ENCODE assay signal across 28 cellular contexts in the genomic region with DNA sequence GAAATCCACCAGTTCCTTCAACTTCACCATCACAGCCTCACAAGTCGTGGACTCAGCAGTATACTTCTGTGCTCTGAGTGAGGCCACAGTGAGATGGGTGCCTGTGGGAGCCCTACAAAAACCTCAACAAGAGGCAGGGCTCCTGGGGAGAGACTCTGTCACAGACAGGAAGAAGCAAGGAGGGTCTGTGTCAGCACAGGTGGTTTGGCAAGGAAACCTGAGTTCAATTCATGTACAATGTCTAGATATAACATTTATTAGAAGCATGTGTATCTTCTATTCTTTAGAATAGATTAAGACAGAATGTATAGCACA.
DNase-seq lines count a peak whose midpoint lies in the region; ATAC-seq and TF ChIP-seq lines count a peak whose summit lies in the region.
"Had no signal": no experiment of that assay in that cellular context is flagged by ENCODE, and none has a peak within 500 bp of the region (broad histone marks: within the 10 kb centered on the region; RNA-seq: fewer than 3 reads in every experiment).

No MANE protein-coding gene starts in this region.

- TF ChIP-seq CTCF in esophagus muscularis mucosa (IDR thresholded peaks at IDR 0.05) = no peak

- peak overlapping the region; percentile 67 for H3K4me3 ChIP-seq in CD4-positive, CD25-positive, alpha-beta regulatory T cell (ENCODE audit: low read depth, low read length)
- H3K4me3 ChIP-seq in esophagus muscularis mucosa = no peak overlapping the region
- H3K4me3 ChIP-seq: left ventricle myocardium inferior, Peyer's patch, prostate gland had no signal

- no peaks in the 10 kb centered on the region for H3K36me3 ChIP-seq in CD4-positive, CD25-positive, alpha-beta regulatory T cell (ENCODE audit: control insufficient read depth, insufficient read depth, low read length)
- no peaks in the 10 kb centered on the region for H3K36me3 ChIP-seq in esophagus muscularis mucosa
- H3K36me3 ChIP-seq: left ventricle myocardium inferior, Peyer's patch, prostate gland had no signal

- peaks cover 23% of the 10 kb centered on the region for H3K4me1 Mint-ChIP-seq in T-helper 2 cell treated with Interferon-gamma antibody and Interleukin-4, amounts not matched to agents 5 μg/mL and 100 μg/mL, for 36 hours (ENCODE audit: low read depth)
- peaks cover 5 to 27% (median 8%) of the 10 kb centered on the region in 4 donors for H3K4me1 Mint-ChIP-seq in CD4-positive, CD25-positive, alpha-beta regulatory T cell
- H3K4me1 Mint-ChIP-seq in activated CD4-positive, alpha-beta memory T cell treated with anti-CD3 and anti-CD28 coated beads for 36 hours (ENCODE audit: low read depth) = peaks cover 14% of the 10 kb centered on the region
- H3K4me1 Mint-ChIP-seq in activated naive CD8-positive, alpha-beta T cell treated with anti-CD3 and anti-CD28 coated beads, Interleukin-2, amount 10 ng/mL, durations not matched to agents 7 days and 5 days = peaks cover 19% of the 10 kb centered on the region
- H3K4me1 Mint-ChIP-seq: naive B cell had no signal

- no peak for DNase-seq in T-helper 2 cell treated with Interferon-gamma antibody and Interleukin-4, amounts not matched to agents 5 μg/mL and 100 μg/mL, for 36 hours (ENCODE audit: low spot score)
- DNase-seq in T-helper 2 cell (no peak), NCI-H2029 (lab: John Stamatoyannopoulos, UW) (no peak), esophagus muscularis mucosa (ENCODE audit: extremely low spot score) (no peak)
- no peak for DNase-seq in CD4-positive, CD25-positive, alpha-beta regulatory T cell
- peak; percentile 28 for DNase-seq in activated CD4-positive, alpha-beta memory T cell treated with anti-CD3 and anti-CD28 coated beads for 36 hours
- DNase-seq in activated naive CD8-positive, alpha-beta T cell treated with anti-CD3 and anti-CD28 coated beads, Interleukin-2, amount 10 ng/mL, durations not matched to agents 7 days and 5 days = no peak
- DNase-seq: 8988T; activated CD4-positive, CD25-positive, alpha-beta regulatory T cell; caudate nucleus; dermis blood vessel endothelial cell; DMS 273 treated with DMSO at 0.1 percent for 48 hours; HCEC 1CT; KBM-7; left ventricle myocardium inferior; MM.1S; naive B cell; NCI-H2081; NCI-H345; NCI-H748 treated with DMSO at 0.1 percent for 48 hours; nucleus accumbens; Peyer's patch; SHP77 treated with DMSO at 0.1 percent for 48 hours; stimulated activated CD4-positive, alpha-beta T cell treated with anti-CD3 and anti-CD28 coated beads, Interleukin-12 subunit alpha, Interleukin-12 subunit beta, amount 100 ng/mL, for 4 hours; stimulated activated naive CD4-positive, alpha-beta T cell treated with Interleukin-2 at 50 U/mL for 16 hours had no signal

- peak overlapping the region; percentile 84 for H3K4me3 Mint-ChIP-seq in T-helper 2 cell treated with Interferon-gamma antibody and Interleukin-4, amounts not matched to agents 5 μg/mL and 100 μg/mL, for 36 hours
- peak overlapping the region in 3 of 4 donors; percentile 82 to 90 (median 85) for H3K4me3 Mint-ChIP-seq in CD4-positive, CD25-positive, alpha-beta regulatory T cell
- peak overlapping the region; percentile 63 for H3K4me3 Mint-ChIP-seq in activated CD4-positive, alpha-beta memory T cell treated with anti-CD3 and anti-CD28 coated beads for 36 hours
- H3K4me3 Mint-ChIP-seq in activated naive CD8-positive, alpha-beta T cell treated with anti-CD3 and anti-CD28 coated beads, Interleukin-2, amount 10 ng/mL, durations not matched to agents 7 days and 5 days = peak overlapping the region; percentile 84
- H3K4me3 Mint-ChIP-seq: naive B cell had no signal

- WGBS in esophagus muscularis mucosa = 79% methylated on average over 1 of the region's 1 CpG

- POLR2A ChIA-PET in activated CD4-positive, alpha-beta memory T cell treated with anti-CD3 and anti-CD28 coated beads for 36 hours (lab: Charles Lee) = no interaction called here
- POLR2A ChIA-PET in activated naive CD8-positive, alpha-beta T cell treated with anti-CD3 and anti-CD28 coated beads, Interleukin-2, amount 10 ng/mL, durations not matched to agents 7 days and 5 days (lab: Charles Lee) = no interaction called here

- CTCF ChIA-PET in activated CD4-positive, alpha-beta memory T cell treated with anti-CD3 and anti-CD28 coated beads for 36 hours (lab: Charles Lee) = interaction anchor here (1.5 to 1.9 kb wide), 2 partner anchors 30 to 548 kb away, joined by 5 to 9 read pairs; no protein-coding TSS in a partner anchor

- peak overlapping the region; percentile 51 for H3K27ac ChIP-seq in CD4-positive, CD25-positive, alpha-beta regulatory T cell (ENCODE audit: insufficient read depth, low read length, poor library complexity, severe bottlenecking)
- H3K27ac ChIP-seq in esophagus muscularis mucosa (replicated peaks in 1 of 4) = no peak overlapping the region
- H3K27ac ChIP-seq: left ventricle myocardium inferior, Peyer's patch, prostate gland had no signal

- H3K27me3 Mint-ChIP-seq in T-helper 2 cell treated with Interferon-gamma antibody and Interleukin-4, amounts not matched to agents 5 μg/mL and 100 μg/mL, for 36 hours (ENCODE audit: low read depth) = no peaks in the 10 kb centered on the region
- no peaks in the 10 kb centered on the region for H3K27me3 Mint-ChIP-seq in CD4-positive, CD25-positive, alpha-beta regulatory T cell
- no peaks in the 10 kb centered on the region for H3K27me3 Mint-ChIP-seq in activated CD4-positive, alpha-beta memory T cell treated with anti-CD3 and anti-CD28 coated beads for 36 hours
- no peaks in the 10 kb centered on the region for H3K27me3 Mint-ChIP-seq in activated naive CD8-positive, alpha-beta T cell treated with anti-CD3 and anti-CD28 coated beads, Interleukin-2, amount 10 ng/mL, durations not matched to agents 7 days and 5 days

- no peak for TF ChIP-seq EP300 in esophagus muscularis mucosa (IDR thresholded peaks at IDR 0.05)

- H3K36me3 Mint-ChIP-seq in T-helper 2 cell treated with Interferon-gamma antibody and Interleukin-4, amounts not matched to agents 5 μg/mL and 100 μg/mL, for 36 hours (ENCODE audit: low read depth) = peaks cover 10% of the 10 kb centered on the region
- H3K36me3 Mint-ChIP-seq in CD4-positive, CD25-positive, alpha-beta regulatory T cell = no peaks in the 10 kb centered on the region
- peaks cover 2% of the 10 kb centered on the region for H3K36me3 Mint-ChIP-seq in activated CD4-positive, alpha-beta memory T cell treated with anti-CD3 and anti-CD28 coated beads for 36 hours
- peaks cover 5% of the 10 kb centered on the region for H3K36me3 Mint-ChIP-seq in activated naive CD8-positive, alpha-beta T cell treated with anti-CD3 and anti-CD28 coated beads, Interleukin-2, amount 10 ng/mL, durations not matched to agents 7 days and 5 days
- H3K36me3 Mint-ChIP-seq: naive B cell had no signal

- peaks cover 3% of the 10 kb centered on the region for H3K4me1 ChIP-seq in CD4-positive, CD25-positive, alpha-beta regulatory T cell (ENCODE audit: control insufficient read depth, insufficient read depth, low read length, poor library complexity, severe bottlenecking)
- peaks cover 0 to 15% (median 5%) of the 10 kb centered on the region in 4 donors for H3K4me1 ChIP-seq in esophagus muscularis mucosa
- H3K4me1 ChIP-seq: left ventricle myocardium inferior, Peyer's patch, prostate gland had no signal

- ATAC-seq in CD4-positive, CD25-positive, alpha-beta regulatory T cell (ENCODE audit: low read depth in 2 of 2) = no peak
- ATAC-seq in activated naive CD8-positive, alpha-beta T cell treated with anti-CD3 and anti-CD28 coated beads, Interleukin-2, amount 10 ng/mL, durations not matched to agents 7 days and 5 days (ENCODE audit: low read depth) = peak; percentile 41
- no peak for ATAC-seq in HG03457 (IDR thresholded peaks at IDR 0.05; ENCODE audit: unreplicated experiment)
- ATAC-seq: sciatic nerve had no signal

- no peaks in the 10 kb centered on the region for H3K27me3 ChIP-seq in CD4-positive, CD25-positive, alpha-beta regulatory T cell (ENCODE audit: control insufficient read depth, insufficient read depth, low read length)
- no peaks in the 10 kb centered on the region for H3K27me3 ChIP-seq in esophagus muscularis mucosa
- H3K27me3 ChIP-seq: Peyer's patch had no signal

- intact Hi-C loops in activated CD4-positive, alpha-beta memory T cell treated with anti-CD3 and anti-CD28 coated beads for 36 hours (cut with micrococcal nuclease) = no loop called here
- intact Hi-C loops in esophagus muscularis mucosa (cut with DNase I) = no loop called here

- no peaks in the 10 kb centered on the region for H3K9me3 ChIP-seq in CD4-positive, CD25-positive, alpha-beta regulatory T cell (ENCODE audit: control insufficient read depth in 2 of 2, low read length in 2 of 2)
- peaks cover 0 to 10% (median 0%) of the 10 kb centered on the region in 4 donors for H3K9me3 ChIP-seq in esophagus muscularis mucosa
- H3K9me3 ChIP-seq: left ventricle myocardium inferior, Peyer's patch, prostate gland had no signal

- no peak for TF ChIP-seq POLR2A in esophagus muscularis mucosa (IDR thresholded peaks at IDR 0.05; ENCODE audit: low read depth)

- H3K9me3 Mint-ChIP-seq in T-helper 2 cell treated with Interferon-gamma antibody and Interleukin-4, amounts not matched to agents 5 μg/mL and 100 μg/mL, for 36 hours = peaks cover 8% of the 10 kb centered on the region
- peaks cover 0 to 4% (median 0%) of the 10 kb centered on the region in 7 donors for H3K9me3 Mint-ChIP-seq in CD4-positive, CD25-positive, alpha-beta regulatory T cell
- no peaks in the 10 kb centered on the region for H3K9me3 Mint-ChIP-seq in activated CD4-positive, alpha-beta memory T cell treated with anti-CD3 and anti-CD28 coated beads for 36 hours
- H3K9me3 Mint-ChIP-seq in activated naive CD8-positive, alpha-beta T cell treated with anti-CD3 and anti-CD28 coated beads, Interleukin-2, amount 10 ng/mL, durations not matched to agents 7 days and 5 days = no peaks in the 10 kb centered on the region

- H3K27ac Mint-ChIP-seq in T-helper 2 cell treated with Interferon-gamma antibody and Interleukin-4, amounts not matched to agents 5 μg/mL and 100 μg/mL, for 36 hours = no peak overlapping the region
- peak overlapping the region in 2 of 3 donors; percentile 85 to 93 for H3K27ac Mint-ChIP-seq in CD4-positive, CD25-positive, alpha-beta regulatory T cell
- H3K27ac Mint-ChIP-seq in activated CD4-positive, alpha-beta memory T cell treated with anti-CD3 and anti-CD28 coated beads for 36 hours = peak overlapping the region; percentile 90
- H3K27ac Mint-ChIP-seq in activated naive CD8-positive, alpha-beta T cell treated with anti-CD3 and anti-CD28 coated beads, Interleukin-2, amount 10 ng/mL, durations not matched to agents 7 days and 5 days = peak overlapping the region; percentile 92
